Comparison of ENCODE assay signal across 31 cellular contexts in genomic region chr2:4775668-4776067, GRCh38.
"Had no signal": no experiment of that assay in that cellular context is flagged by ENCODE, and none has a peak within 500 bp of the region (broad histone marks: within the 10 kb centered on the region; RNA-seq: fewer than 3 reads in every experiment).

No MANE protein-coding gene starts in this region.

- H3K27ac ChIP-seq: neutrophil, pancreas, prostate gland, skin epidermis, spleen, suprapubic skin, testis, tibial artery, transverse colon, upper lobe of right lung, uterus had no signal

- H3K36me3 Mint-ChIP-seq: naive thymus-derived CD8-positive, alpha-beta T cell; natural killer cell treated with Interleukin-12 subunit alpha and Interleukin-12 subunit beta and Interleukin-15 and Interleukin-18, amount 100 ng/mL, for 72 hours; stimulated activated memory B cell treated with anti-CD40 and anti-IgM and Interleukin-4, amounts not matched to agents 10 μg/mL and 1 μg/mL and 100 μg/mL, for 72 hours; type B pancreatic cell had no signal

- DNase-seq: naive thymus-derived CD8-positive, alpha-beta T cell; nephron progenitor cell; nucleus accumbens; pancreas; retina; right cardiac atrium; spleen; stimulated activated CD4-positive, alpha-beta T cell treated with anti-CD3 and anti-CD28 coated beads, Interleukin-12 subunit alpha, Interleukin-12 subunit beta, amount 100 ng/mL, for 4 hours; stimulated activated CD4-positive, alpha-beta T cell treated with anti-CD3 and anti-CD28 coated beads, Interleukin-1b, Interleukin-23, amount 100 ng/mL, for 48 hours; stimulated activated CD4-positive, alpha-beta T cell treated with anti-CD3 and anti-CD28 coated beads, Interleukin-4, amount 100 ng/mL, for 1 hour; stimulated activated CD4-positive, alpha-beta T cell treated with anti-CD3 and anti-CD28 coated beads, Interleukin-4, amount 100 ng/mL, for 4 hours; stimulated activated CD8-positive, alpha-beta memory T cell treated with anti-CD3 and anti-CD28 coated beads, Interleukin-4, amount 100 ng/mL, for 48 hours; stimulated activated naive CD4-positive, alpha-beta T cell; stimulated activated naive CD8-positive, alpha-beta T cell treated with anti-CD3 and anti-CD28 coated beads, Interleukin-15, amount 100 ng/mL, for 72 hours; stimulated activated naive CD8-positive, alpha-beta T cell treated with anti-CD3 and anti-CD28 coated beads, Interleukin-15, Interleukin-2, amounts not matched to agents 100 U/mL and 50 U/mL, for 24 hours; substantia nigra; testis; tibial artery; transverse colon; upper lobe of right lung; uterus had no signal

- H3K27me3 ChIP-seq: neutrophil, pancreas, spleen, suprapubic skin, testis, tibial artery, transverse colon, upper lobe of right lung, uterus had no signal

- H3K4me3 Mint-ChIP-seq: naive thymus-derived CD8-positive, alpha-beta T cell; natural killer cell treated with Interleukin-12 subunit alpha and Interleukin-12 subunit beta and Interleukin-15 and Interleukin-18, amount 100 ng/mL, for 72 hours; nephron progenitor cell; neural crest cell; stimulated activated memory B cell treated with anti-CD40 and anti-IgM and Interleukin-4, amounts not matched to agents 10 μg/mL and 1 μg/mL and 100 μg/mL, for 72 hours; stimulated activated naive CD8-positive, alpha-beta T cell treated with anti-CD3 and anti-CD28 coated beads, Interleukin-15, amount 100 ng/mL, for 72 hours; type B pancreatic cell had no signal

- H3K4me3 ChIP-seq: pancreas, prostate gland, skin epidermis, smooth muscle cell, spleen, suprapubic skin, testis, tibial artery, transverse colon, upper lobe of right lung, uterus had no signal

- FAIRE-seq: pancreas had no signal

- H3K4me1 Mint-ChIP-seq: naive thymus-derived CD8-positive, alpha-beta T cell; nephron progenitor cell; neural crest cell; stimulated activated memory B cell treated with anti-CD40 and anti-IgM and Interleukin-4, amounts not matched to agents 10 μg/mL and 1 μg/mL and 100 μg/mL, for 72 hours; stimulated activated naive CD8-positive, alpha-beta T cell treated with anti-CD3 and anti-CD28 coated beads, Interleukin-15, amount 100 ng/mL, for 72 hours had no signal

- H3K9me3 ChIP-seq: neutrophil, pancreas, prostate gland, suprapubic skin, testis, tibial artery, uterus had no signal

- ATAC-seq: naive thymus-derived CD8-positive, alpha-beta T cell; natural killer cell treated with Interleukin-12 subunit alpha and Interleukin-12 subunit beta and Interleukin-15 and Interleukin-18, amount 100 ng/mL, for 72 hours; pancreas; right cardiac atrium; sciatic nerve; stimulated activated memory B cell treated with anti-CD40 and anti-IgM and Interleukin-4, amounts not matched to agents 10 μg/mL and 1 μg/mL and 100 μg/mL, for 72 hours; stimulated activated naive CD8-positive, alpha-beta T cell treated with anti-CD3 and anti-CD28 coated beads, Interleukin-15, amount 100 ng/mL, for 72 hours; stimulated activated naive CD8-positive, alpha-beta T cell treated with anti-CD3 and anti-CD28 coated beads, Interleukin-15, Interleukin-2, amounts not matched to agents 100 U/mL and 50 U/mL, for 24 hours; upper lobe of right lung had no signal

- H3K36me3 ChIP-seq: neutrophil, pancreas, prostate gland, spleen, suprapubic skin, tibial artery, transverse colon, upper lobe of right lung, uterus had no signal

- H3K27me3 Mint-ChIP-seq: naive thymus-derived CD8-positive, alpha-beta T cell; natural killer cell treated with Interleukin-12 subunit alpha and Interleukin-12 subunit beta and Interleukin-15 and Interleukin-18, amount 100 ng/mL, for 72 hours; stimulated activated memory B cell treated with anti-CD40 and anti-IgM and Interleukin-4, amounts not matched to agents 10 μg/mL and 1 μg/mL and 100 μg/mL, for 72 hours; stimulated activated naive CD8-positive, alpha-beta T cell treated with anti-CD3 and anti-CD28 coated beads, Interleukin-15, amount 100 ng/mL, for 72 hours; type B pancreatic cell had no signal

- H3K27ac Mint-ChIP-seq: naive thymus-derived CD8-positive, alpha-beta T cell; natural killer cell treated with Interleukin-12 subunit alpha and Interleukin-12 subunit beta and Interleukin-15 and Interleukin-18, amount 100 ng/mL, for 72 hours; nephron progenitor cell; stimulated activated memory B cell treated with anti-CD40 and anti-IgM and Interleukin-4, amounts not matched to agents 10 μg/mL and 1 μg/mL and 100 μg/mL, for 72 hours; stimulated activated naive CD8-positive, alpha-beta T cell treated with anti-CD3 and anti-CD28 coated beads, Interleukin-15, amount 100 ng/mL, for 72 hours; type B pancreatic cell had no signal

- H3K4me1 ChIP-seq: pancreas, prostate gland, spleen, suprapubic skin, testis, tibial artery, transverse colon, upper lobe of right lung, uterus had no signal

- H3K9me3 Mint-ChIP-seq: type B pancreatic cell had no signal

- H3K4me2 ChIP-seq: smooth muscle cell had no signal
